25 cellular contexts compared by ENCODE assay signal in the genomic region with DNA sequence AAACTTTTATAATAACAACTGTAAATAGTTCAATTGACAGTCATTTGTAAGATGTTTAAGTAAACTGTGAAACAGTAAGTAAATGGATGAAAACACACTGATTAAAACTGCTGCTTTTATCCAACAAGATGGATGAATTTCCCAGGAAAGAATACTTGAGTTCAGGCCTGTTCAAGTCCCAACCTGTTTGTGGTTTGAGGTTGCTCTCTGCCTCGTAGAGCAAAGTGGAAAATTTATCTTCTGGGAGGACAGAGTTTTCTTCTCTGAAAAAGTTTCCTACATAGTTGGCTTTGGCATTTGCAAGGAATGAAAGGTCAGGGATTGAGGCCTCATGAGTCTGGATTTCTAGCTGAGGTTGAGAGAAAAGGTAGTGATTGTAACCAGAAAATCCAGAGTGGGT.
"Had no signal": no experiment of that assay in that cellular context is flagged by ENCODE, and none has a peak within 500 bp of the region (broad histone marks: within the 10 kb centered on the region; RNA-seq: fewer than 3 reads in every experiment).

No MANE protein-coding gene starts in this region.

- H3K27ac Mint-ChIP-seq: activated CD8-positive, alpha-beta T cell treated with anti-CD3 and anti-CD28 coated beads, Interleukin-2, amount 10 ng/mL, durations not matched to agents 7 days and 5 days; activated naive CD4-positive, alpha-beta T cell treated with anti-CD3 and anti-CD28 coated beads, Interleukin-2, amount 50 U/mL, for 72 hours; effector memory CD8-positive, alpha-beta T cell; nephron; stimulated activated effector memory CD8-positive, alpha-beta T cell treated with anti-CD3 and anti-CD28 coated beads, Interleukin-12 subunit alpha, Interleukin-12 subunit beta, amount 100 ng/mL, for 72 hours; stimulated activated naive CD8-positive, alpha-beta T cell treated with anti-CD3 and anti-CD28 coated beads, Interleukin-15, amount 100 ng/mL, for 72 hours had no signal

- ATAC-seq: activated CD8-positive, alpha-beta T cell treated with anti-CD3 and anti-CD28 coated beads, Interleukin-2, amount 10 ng/mL, durations not matched to agents 7 days and 5 days; activated naive CD4-positive, alpha-beta T cell treated with anti-CD3 and anti-CD28 coated beads, Interleukin-2, amount 50 U/mL, for 72 hours; effector memory CD8-positive, alpha-beta T cell; left lung; right cardiac atrium; stimulated activated effector memory CD8-positive, alpha-beta T cell treated with anti-CD3 and anti-CD28 coated beads, Interleukin-12 subunit alpha, Interleukin-12 subunit beta, amount 100 ng/mL, for 72 hours; stimulated activated naive CD8-positive, alpha-beta T cell treated with anti-CD3 and anti-CD28 coated beads, Interleukin-15, amount 100 ng/mL, for 72 hours had no signal

- H3K4me3 ChIP-seq: adrenal gland, esophagus squamous epithelium, left lung, lung, suprapubic skin, transverse colon had no signal

- H3K27ac ChIP-seq: adrenal gland, left lung, parathyroid adenoma, suprapubic skin, transverse colon, WERI-Rb-1 had no signal

- H3K9me3 ChIP-seq: adrenal gland, esophagus squamous epithelium, left lung, suprapubic skin, transverse colon had no signal

- H3K4me3 Mint-ChIP-seq: activated CD8-positive, alpha-beta T cell treated with anti-CD3 and anti-CD28 coated beads, Interleukin-2, amount 10 ng/mL, durations not matched to agents 7 days and 5 days; effector memory CD8-positive, alpha-beta T cell; nephron; stimulated activated effector memory CD8-positive, alpha-beta T cell treated with anti-CD3 and anti-CD28 coated beads, Interleukin-12 subunit alpha, Interleukin-12 subunit beta, amount 100 ng/mL, for 72 hours; stimulated activated naive CD8-positive, alpha-beta T cell treated with anti-CD3 and anti-CD28 coated beads, Interleukin-15, amount 100 ng/mL, for 72 hours had no signal

- DNase-seq: activated CD4-positive, alpha-beta T cell treated with anti-CD3 and anti-CD28 coated beads, Interleukin-2, amount 50 U/mL, for 1 hour; activated CD4-positive, CD25-positive, alpha-beta regulatory T cell treated with anti-CD3 and anti-CD28 coated beads, Interleukin-2, amount 50 U/mL, for 72 hours; activated CD8-positive, alpha-beta T cell treated with anti-CD3 and anti-CD28 coated beads, Interleukin-2, amount 10 ng/mL, durations not matched to agents 7 days and 5 days; activated gamma-delta T cell treated with Interleukin-2 at 50 U/mL for 16 hours; adrenal gland; effector memory CD8-positive, alpha-beta T cell; esophagus squamous epithelium; left lung; midbrain; nucleus accumbens; right cardiac atrium; stimulated activated CD4-positive, alpha-beta T cell treated with anti-CD3 and anti-CD28 coated beads, Interleukin-1b, Interleukin-23, amount 100 ng/mL, for 48 hours; stimulated activated naive CD8-positive, alpha-beta T cell treated with anti-CD3 and anti-CD28 coated beads, Interleukin-15, amount 100 ng/mL, for 72 hours; T-helper 1 cell; transverse colon; WERI-Rb-1 had no signal

- H3K27me3 ChIP-seq: adrenal gland, esophagus squamous epithelium, left lung, suprapubic skin, transverse colon had no signal

- H3K27me3 Mint-ChIP-seq: effector memory CD8-positive, alpha-beta T cell; stimulated activated naive CD8-positive, alpha-beta T cell treated with anti-CD3 and anti-CD28 coated beads, Interleukin-15, amount 100 ng/mL, for 72 hours had no signal

- H3K4me1 Mint-ChIP-seq: nephron had no signal

- H3K4me1 ChIP-seq: transverse colon had no signal

- FAIRE-seq: endothelial cell of umbilical vein, TTC549, urothelium cell line had no signal

- H2AFZ ChIP-seq: parathyroid adenoma had no signal

- H3K9ac ChIP-seq: parathyroid adenoma had no signal
